ENCODE assay signal across 12 cellular contexts in the genomic region with DNA sequence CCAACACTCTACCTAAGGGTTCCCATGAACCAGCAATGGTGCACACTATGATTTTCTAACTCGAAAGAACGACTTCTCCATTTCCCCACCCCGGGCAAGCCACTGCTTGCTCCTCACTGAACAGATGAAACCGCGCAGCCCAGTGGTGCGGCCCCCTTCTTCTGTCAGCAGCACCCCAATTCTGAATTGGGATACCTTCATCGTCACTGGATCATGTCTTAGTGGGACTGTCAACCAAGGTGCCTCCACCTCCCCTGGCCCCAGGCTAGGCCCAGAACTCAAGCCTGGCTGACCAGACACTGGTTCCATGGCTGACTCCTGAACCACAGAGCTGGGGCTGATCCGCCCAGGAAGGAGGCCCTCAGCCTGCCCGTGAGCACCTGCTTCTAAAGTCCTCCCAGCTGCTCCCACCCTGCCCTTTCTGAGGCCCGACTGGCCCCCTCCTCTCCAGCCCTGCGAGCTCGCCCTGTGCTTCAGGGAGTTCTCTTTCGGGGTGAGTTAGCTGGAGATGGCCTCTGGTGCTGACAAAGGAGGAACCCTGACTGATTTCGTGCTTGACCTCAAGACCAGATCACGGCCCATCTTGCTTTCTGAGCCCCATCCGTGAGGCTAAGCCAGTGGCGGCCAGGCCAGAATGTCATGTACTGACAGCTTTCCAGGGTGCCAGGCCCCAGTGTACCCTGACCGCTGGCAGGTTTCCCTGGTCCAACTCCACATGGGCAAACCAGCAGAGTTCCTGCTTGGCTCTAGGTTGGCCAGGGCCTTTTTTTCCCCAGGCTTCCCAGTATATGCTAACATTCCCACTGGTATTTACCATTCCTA. TPM values are rescaled to one million over a fixed set of nuclear protein-coding genes. Genes with fewer than 3 reads are reported as not detected.
DNase-seq lines count a peak whose midpoint lies in the region; ATAC-seq and TF ChIP-seq lines count a peak whose summit lies in the region.
"Had no signal": no experiment of that assay in that cellular context is flagged by ENCODE, and none has a peak within 500 bp of the region (broad histone marks: within the 10 kb centered on the region; RNA-seq: fewer than 3 reads in every experiment).

No MANE protein-coding gene starts in this region.

- no peak overlapping the region for H3K23ac ChIP-seq in mesendoderm (ENCODE audit: low read length)

- no peaks in the 10 kb centered on the region for H3K27me3 ChIP-seq in HL-60 (ENCODE audit: insufficient read depth, poor library complexity, severe bottlenecking)
- H3K27me3 ChIP-seq in layer of hippocampus (ENCODE audit: control insufficient read depth, insufficient read depth, low read length) = no peaks in the 10 kb centered on the region
- H3K27me3 ChIP-seq in mesendoderm (ENCODE audit: insufficient read depth, low read length, poor library complexity) = no peaks in the 10 kb centered on the region

- no peak overlapping the region for H3K9ac ChIP-seq in mesendoderm (ENCODE audit: low read length)

- H2BK5ac ChIP-seq in mesendoderm (ENCODE audit: low read length) = no peak overlapping the region

- ATAC-seq in stimulated activated effector memory CD8-positive, alpha-beta T cell treated with anti-CD3 and anti-CD28 coated beads, Interleukin-12 subunit alpha, Interleukin-12 subunit beta, amount 100 ng/mL, for 72 hours = no peak
- ATAC-seq: stimulated activated naive CD8-positive, alpha-beta T cell treated with anti-CD3 and anti-CD28 coated beads, Interleukin-15, amount 100 ng/mL, for 72 hours had no signal

- H3K4me2 ChIP-seq in mesendoderm (ENCODE audit: low read length) = no peak overlapping the region

- no peaks in the 10 kb centered on the region for H3K36me3 ChIP-seq in mesendoderm (ENCODE audit: control insufficient read depth, insufficient read depth, low read length)

- H3K4me3 Mint-ChIP-seq in activated T-helper 2 cell treated with anti-CD3 and anti-CD28 coated beads, Interferon-gamma antibody, Interleukin-2, Interleukin-4, amounts not matched to agents 10 μg/mL and 5 μg/mL and 100 μg/mL, durations not matched to agents 14 hours and 24 hours and 36 hours (ENCODE audit: low read depth) = no peak overlapping the region
- H3K4me3 Mint-ChIP-seq in stimulated activated effector memory CD8-positive, alpha-beta T cell treated with anti-CD3 and anti-CD28 coated beads, Interleukin-12 subunit alpha, Interleukin-12 subunit beta, amount 100 ng/mL, for 72 hours = peak overlapping the region; percentile 72

- peaks cover 69% of the 10 kb centered on the region for H3K36me3 Mint-ChIP-seq in activated T-helper 2 cell treated with anti-CD3 and anti-CD28 coated beads, Interferon-gamma antibody, Interleukin-2, Interleukin-4, amounts not matched to agents 10 μg/mL and 5 μg/mL and 100 μg/mL, durations not matched to agents 14 hours and 24 hours and 36 hours (ENCODE audit: low read depth)
- peaks cover 90% of the 10 kb centered on the region for H3K36me3 Mint-ChIP-seq in stimulated activated effector memory CD8-positive, alpha-beta T cell treated with anti-CD3 and anti-CD28 coated beads, Interleukin-12 subunit alpha, Interleukin-12 subunit beta, amount 100 ng/mL, for 72 hours

- no CpG with 5 or more reads among the region's 18 CpGs for WGBS in mesendoderm (ENCODE audit: extremely low coverage, insufficient coverage, low lambda C conversion rate)

- no peak for TF ChIP-seq CTCF in HL-60 (IDR thresholded peaks at IDR 0.05; ENCODE audit: insufficient read depth, low read length)

- no peak overlapping the region for H2AK5ac ChIP-seq in mesendoderm (ENCODE audit: low read length)

- no peaks in the 10 kb centered on the region for H3K79me2 ChIP-seq in mesendoderm (ENCODE audit: control insufficient read depth, insufficient read depth, low read length)

- H2BK15ac ChIP-seq in mesendoderm (replicated peaks; ENCODE audit: low read depth) = no peak overlapping the region

- no peaks in the 10 kb centered on the region for H3K27me3 Mint-ChIP-seq in activated T-helper 2 cell treated with anti-CD3 and anti-CD28 coated beads, Interferon-gamma antibody, Interleukin-2, Interleukin-4, amounts not matched to agents 10 μg/mL and 5 μg/mL and 100 μg/mL, durations not matched to agents 14 hours and 24 hours and 36 hours (ENCODE audit: low read depth)
- H3K27me3 Mint-ChIP-seq: stimulated activated naive CD8-positive, alpha-beta T cell treated with anti-CD3 and anti-CD28 coated beads, Interleukin-15, amount 100 ng/mL, for 72 hours had no signal

- H3K79me1 ChIP-seq in mesendoderm (ENCODE audit: low read length) = no peaks in the 10 kb centered on the region

- DNase-seq in HL-60 (ENCODE audit: low read depth in 1 of 2, low spot score in 1 of 2) = peak in 1 of 2 experiments; percentile 58
- no peak for DNase-seq in activated T-helper 2 cell treated with anti-CD3 and anti-CD28 coated beads, Interferon-gamma antibody, Interleukin-2, Interleukin-4, amounts not matched to agents 10 μg/mL and 5 μg/mL and 100 μg/mL, durations not matched to agents 14 hours and 24 hours and 36 hours (ENCODE audit: low spot score)
- no peak for DNase-seq in stimulated activated effector memory CD8-positive, alpha-beta T cell treated with anti-CD3 and anti-CD28 coated beads, Interleukin-12 subunit alpha, Interleukin-12 subunit beta, amount 100 ng/mL, for 72 hours (ENCODE audit: low spot score in 2 of 2)
- DNase-seq in activated CD4-positive, CD25-positive, alpha-beta regulatory T cell treated with anti-CD3 and anti-CD28 coated beads, Interleukin-2, amount 50 U/mL, for 72 hours = no peak
- DNase-seq in mesendoderm = no peak
- DNase-seq in NCI-H1092 treated with DMSO at 0.1 percent for 48 hours (lab: John Stamatoyannopoulos, UW) = no peak
- no peak for DNase-seq in NCI-H748 treated with DMSO at 0.1 percent for 48 hours (lab: John Stamatoyannopoulos, UW)
- DNase-seq: H7; OCI-M1; stimulated activated CD4-positive, alpha-beta T cell treated with anti-CD3 and anti-CD28 coated beads, Interleukin-12 subunit alpha, Interleukin-12 subunit beta, amount 100 ng/mL, for 4 hours; stimulated activated naive CD8-positive, alpha-beta T cell treated with anti-CD3 and anti-CD28 coated beads, Interleukin-15, amount 100 ng/mL, for 72 hours had no signal

- H3K27ac ChIP-seq in HL-60 (replicated peaks) = peak overlapping the region; percentile 85
- H3K27ac ChIP-seq in layer of hippocampus (ENCODE audit: low read depth, low read length) = peak overlapping the region; percentile 95
- no peak overlapping the region for H3K27ac ChIP-seq in mesendoderm (ENCODE audit: low read depth, low read length)

- intact Hi-C loops in activated T-helper 2 cell treated with anti-CD3 and anti-CD28 coated beads, Interferon-gamma antibody, Interleukin-2, Interleukin-4, amounts not matched to agents 10 μg/mL and 5 μg/mL and 100 μg/mL, durations not matched to agents 14 hours and 24 hours and 36 hours (cut with micrococcal nuclease) = loop anchor here (5.0 kb wide), 1 partner anchor 93 kb away; a partner anchor contains a TSS

- peaks cover 92% of the 10 kb centered on the region for H3K4me1 Mint-ChIP-seq in activated T-helper 2 cell treated with anti-CD3 and anti-CD28 coated beads, Interferon-gamma antibody, Interleukin-2, Interleukin-4, amounts not matched to agents 10 μg/mL and 5 μg/mL and 100 μg/mL, durations not matched to agents 14 hours and 24 hours and 36 hours (ENCODE audit: low read depth)
- peaks cover 99% of the 10 kb centered on the region for H3K4me1 Mint-ChIP-seq in stimulated activated effector memory CD8-positive, alpha-beta T cell treated with anti-CD3 and anti-CD28 coated beads, Interleukin-12 subunit alpha, Interleukin-12 subunit beta, amount 100 ng/mL, for 72 hours

- no peak overlapping the region for H3K4ac ChIP-seq in mesendoderm (ENCODE audit: low read depth, low read length)

- H4K5ac ChIP-seq in mesendoderm (ENCODE audit: low read length) = no peak overlapping the region

- no peaks in the 10 kb centered on the region for H3K9me3 Mint-ChIP-seq in activated T-helper 2 cell treated with anti-CD3 and anti-CD28 coated beads, Interferon-gamma antibody, Interleukin-2, Interleukin-4, amounts not matched to agents 10 μg/mL and 5 μg/mL and 100 μg/mL, durations not matched to agents 14 hours and 24 hours and 36 hours
- H3K9me3 Mint-ChIP-seq in stimulated activated effector memory CD8-positive, alpha-beta T cell treated with anti-CD3 and anti-CD28 coated beads, Interleukin-12 subunit alpha, Interleukin-12 subunit beta, amount 100 ng/mL, for 72 hours = no peaks in the 10 kb centered on the region
- H3K9me3 Mint-ChIP-seq: stimulated activated naive CD8-positive, alpha-beta T cell treated with anti-CD3 and anti-CD28 coated beads, Interleukin-15, amount 100 ng/mL, for 72 hours had no signal

- H3K4me1 ChIP-seq in mesendoderm (ENCODE audit: control insufficient read depth, low read depth, low read length) = no peaks in the 10 kb centered on the region

- H2BK120ac ChIP-seq in mesendoderm (ENCODE audit: low read depth, low read length) = no peak overlapping the region

- no peak overlapping the region for H3K56ac ChIP-seq in mesendoderm (ENCODE audit: low read length)

- no peak overlapping the region for H4K8ac ChIP-seq in mesendoderm (ENCODE audit: low read depth, low read length)

- H3K4me3 ChIP-seq in HL-60 (replicated peaks; ENCODE audit: insufficient read depth, low read length) (no peak overlapping the region), mesendoderm (ENCODE audit: low read length) (no peak overlapping the region)

- H3K27ac Mint-ChIP-seq in activated T-helper 2 cell treated with anti-CD3 and anti-CD28 coated beads, Interferon-gamma antibody, Interleukin-2, Interleukin-4, amounts not matched to agents 10 μg/mL and 5 μg/mL and 100 μg/mL, durations not matched to agents 14 hours and 24 hours and 36 hours = peak overlapping the region; percentile 67
- H3K27ac Mint-ChIP-seq in stimulated activated effector memory CD8-positive, alpha-beta T cell treated with anti-CD3 and anti-CD28 coated beads, Interleukin-12 subunit alpha, Interleukin-12 subunit beta, amount 100 ng/mL, for 72 hours = peak overlapping the region; percentile 99

- H3K18ac ChIP-seq in mesendoderm (ENCODE audit: low read length) = no peak overlapping the region

RNA-seq across cellular contexts. Expression of a gene that starts 44.5 kb away (rescaled TPM):
- total RNA-seq in activated T-helper 2 cell treated with anti-CD3 and anti-CD28 coated beads, Interferon-gamma antibody, Interleukin-2, Interleukin-4, amounts not matched to agents 10 μg/mL and 5 μg/mL and 100 μg/mL, durations not matched to agents 14 hours and 24 hours and 36 hours = 18.1 and 19.3 TPM in 2 replicates
- 9.4 TPM for polyA plus RNA-seq in mesendoderm (2013, experiment 1 of 2)
- 9.3 TPM for polyA plus RNA-seq in mesendoderm (2013, experiment 2 of 2)
